In genomic region chr18:22932885-22933205, GRCh38 we compare ENCODE assay signal across 8 cellular contexts. TPM values are rescaled to one million over a fixed set of nuclear protein-coding genes. Genes with fewer than 3 reads are reported as not detected.
DNase-seq lines count a peak whose midpoint lies in the region; ATAC-seq, FAIRE-seq and TF ChIP-seq lines count a peak whose summit lies in the region.

No MANE protein-coding gene starts in this region.

- H3K4me1 Mint-ChIP-seq in activated CD4-positive, alpha-beta memory T cell treated with anti-CD3 and anti-CD28 coated beads, Interleukin-2, amount 10 ng/mL, durations not matched to agents 7 days and 5 days: peaks cover 41% of the 10 kb centered on the region
- peaks cover 13 to 16% of the 10 kb centered on the region in 2 donors for H3K4me1 Mint-ChIP-seq in stimulated activated naive B cell treated with anti-CD40 and anti-IgM and Interleukin-4, amounts not matched to agents 10 μg/mL and 1 μg/mL and 100 μg/mL, for 72 hours

- POLR2A ChIA-PET in activated CD4-positive, alpha-beta memory T cell treated with anti-CD3 and anti-CD28 coated beads, Interleukin-2, amount 10 ng/mL, durations not matched to agents 7 days and 5 days (lab: Charles Lee): interaction anchor here (0.8 to 3.2 kb wide), 16 partner anchors 8 to 1332 kb away, joined by 3 to 15 read pairs (median 4); partner anchors contain the start of genes ESCO1 and RIOK3

- WGBS in iPS DF 6.9 (ENCODE audit: insufficient coverage, insufficient read length): no CpG with 5 or more reads among the region's 17 CpGs

- no peaks in the 10 kb centered on the region for H3K4me1 ChIP-seq in iPS DF 6.9 (ENCODE audit: control insufficient read depth, insufficient read depth, low read length)

- TF ChIP-seq CTCF in 22Rv1 (IDR thresholded peaks at IDR 0.05) (no peak), GM13977 (IDR thresholded peaks at IDR 0.05; ENCODE audit: extremely low read depth, insufficient read depth, missing control alignments) (no peak)

- H3K4me3 Mint-ChIP-seq in activated CD4-positive, alpha-beta memory T cell treated with anti-CD3 and anti-CD28 coated beads, Interleukin-2, amount 10 ng/mL, durations not matched to agents 7 days and 5 days: peak overlapping the region; percentile 85
- peak overlapping the region; percentile 87 to 93 for H3K4me3 Mint-ChIP-seq in stimulated activated naive B cell treated with anti-CD40 and anti-IgM and Interleukin-4, amounts not matched to agents 10 μg/mL and 1 μg/mL and 100 μg/mL, for 72 hours

- no peaks in the 10 kb centered on the region for H3K9me3 Mint-ChIP-seq in activated CD4-positive, alpha-beta memory T cell treated with anti-CD3 and anti-CD28 coated beads, Interleukin-2, amount 10 ng/mL, durations not matched to agents 7 days and 5 days
- no peaks in the 10 kb centered on the region for H3K9me3 Mint-ChIP-seq in stimulated activated naive B cell treated with anti-CD40 and anti-IgM and Interleukin-4, amounts not matched to agents 10 μg/mL and 1 μg/mL and 100 μg/mL, for 72 hours

- peaks cover 13% of the 10 kb centered on the region for H3K36me3 Mint-ChIP-seq in activated CD4-positive, alpha-beta memory T cell treated with anti-CD3 and anti-CD28 coated beads, Interleukin-2, amount 10 ng/mL, durations not matched to agents 7 days and 5 days (ENCODE audit: low read depth)
- peaks cover 4 to 5% of the 10 kb centered on the region in 2 donors for H3K36me3 Mint-ChIP-seq in stimulated activated naive B cell treated with anti-CD40 and anti-IgM and Interleukin-4, amounts not matched to agents 10 μg/mL and 1 μg/mL and 100 μg/mL, for 72 hours

- DNase-seq in activated CD4-positive, alpha-beta memory T cell treated with anti-CD3 and anti-CD28 coated beads, Interleukin-2, amount 10 ng/mL, durations not matched to agents 7 days and 5 days: no peak
- DNase-seq in iPS DF 6.9 (ENCODE audit: low read depth, low spot score): no peak
- DNase-seq in stimulated activated naive B cell treated with anti-CD40 and anti-IgM and Interleukin-4, amounts not matched to agents 10 μg/mL and 1 μg/mL and 100 μg/mL, for 72 hours: no peak
- no peak for DNase-seq in frontal cortex (ENCODE audit: low spot score in 2 of 2)
- DNase-seq in GM13977 (ENCODE audit: low spot score): no peak

- peak overlapping the region; percentile 79; the same call in 1 of the 2 replicates for H3K4me3 ChIP-seq in iPS DF 6.9 (ENCODE audit: low read length)

- H3K27ac ChIP-seq in 22Rv1 (peak overlapping the region; percentile 92), iPS DF 6.9 (ENCODE audit: low read length) (no peak overlapping the region)

- ATAC-seq in GM18909 (IDR thresholded peaks at IDR 0.05; ENCODE audit: poor library complexity, unreplicated experiment) (peak; percentile 28), HG03139 (IDR thresholded peaks at IDR 0.05; ENCODE audit: unreplicated experiment) (peak; percentile 18)
- peak; percentile 54 to 57 for ATAC-seq in stimulated activated naive B cell treated with anti-CD40 and anti-IgM and Interleukin-4, amounts not matched to agents 10 μg/mL and 1 μg/mL and 100 μg/mL, for 72 hours (replicated peaks)

- no peaks in the 10 kb centered on the region for H3K9me3 ChIP-seq in iPS DF 6.9 (ENCODE audit: control insufficient read depth, insufficient read depth, low read length)

- CTCF ChIA-PET in activated CD4-positive, alpha-beta memory T cell treated with anti-CD3 and anti-CD28 coated beads, Interleukin-2, amount 10 ng/mL, durations not matched to agents 7 days and 5 days (lab: Charles Lee): interaction anchor here (0.9 to 3.0 kb wide), 7 partner anchors 17 to 447 kb away, joined by 3 to 29 read pairs (median 4); no protein-coding TSS in a partner anchor

- in situ Hi-C loops in GM13977 (cut with MboI; ENCODE audit: low pct_unique_long_range_greater_than_20kb, low sequenced_read_pairs, unreplicated experiment): no loop called here

- no peaks in the 10 kb centered on the region for H3K27me3 ChIP-seq in iPS DF 6.9 (ENCODE audit: control insufficient read depth, insufficient read depth, low read length)

- peak overlapping the region; percentile 78 for H3K27ac Mint-ChIP-seq in activated CD4-positive, alpha-beta memory T cell treated with anti-CD3 and anti-CD28 coated beads, Interleukin-2, amount 10 ng/mL, durations not matched to agents 7 days and 5 days
- peak overlapping the region; percentile 97 for H3K27ac Mint-ChIP-seq in stimulated activated naive B cell treated with anti-CD40 and anti-IgM and Interleukin-4, amounts not matched to agents 10 μg/mL and 1 μg/mL and 100 μg/mL, for 72 hours

- peaks cover 3% of the 10 kb centered on the region for H3K27me3 Mint-ChIP-seq in activated CD4-positive, alpha-beta memory T cell treated with anti-CD3 and anti-CD28 coated beads, Interleukin-2, amount 10 ng/mL, durations not matched to agents 7 days and 5 days
- H3K27me3 Mint-ChIP-seq in stimulated activated naive B cell treated with anti-CD40 and anti-IgM and Interleukin-4, amounts not matched to agents 10 μg/mL and 1 μg/mL and 100 μg/mL, for 72 hours: no peaks in the 10 kb centered on the region

- H3K36me3 ChIP-seq in iPS DF 6.9 (ENCODE audit: control insufficient read depth, insufficient read depth, low read length): no peaks in the 10 kb centered on the region

- no peak for FAIRE-seq in frontal cortex (lab: Jason Lieb, UNC)

RNA-seq across cellular contexts. Expression of gene RBBP8, which starts 0.3 kb away (rescaled TPM):
- total RNA-seq in activated CD4-positive, alpha-beta memory T cell treated with anti-CD3 and anti-CD28 coated beads, Interleukin-2, amount 10 ng/mL, durations not matched to agents 7 days and 5 days: 10 to 100 TPM; 55.0 to 55.9 TPM
- 26.9 TPM for total RNA-seq in frontal cortex
